Comparison of ENCODE assay signal across 8 cellular contexts in the genomic region with DNA sequence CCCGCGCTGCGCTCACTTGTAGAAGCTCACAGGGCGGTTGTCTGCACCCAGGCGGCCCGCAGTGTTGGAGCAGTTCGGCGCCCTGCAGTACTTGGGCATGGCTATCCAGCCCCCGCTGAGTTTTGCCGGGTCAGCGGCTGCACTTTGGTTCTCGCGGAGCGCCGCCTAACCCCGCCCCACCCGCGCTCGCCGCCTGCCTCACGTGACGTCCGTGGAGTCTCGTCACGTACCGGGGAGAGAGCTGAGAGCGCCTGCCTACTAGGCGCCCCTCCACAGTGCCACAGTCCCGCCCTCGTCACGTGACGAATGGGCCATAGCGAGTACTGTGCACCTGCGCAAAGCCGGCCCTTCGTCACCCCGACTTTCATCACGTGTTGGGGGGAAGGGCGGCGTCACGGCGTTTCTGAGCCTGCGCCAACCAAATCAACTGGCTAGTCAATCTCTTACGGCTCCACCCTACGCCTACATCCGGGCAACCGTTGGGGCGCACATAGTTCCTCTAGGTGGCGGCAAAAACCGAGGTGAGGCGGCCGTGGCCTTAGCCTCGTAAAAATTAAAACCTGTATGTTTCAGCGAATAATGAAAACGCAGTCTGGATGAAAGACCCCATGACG. TPM values are rescaled to one million over a fixed set of nuclear protein-coding genes. Genes with fewer than 3 reads are reported as not detected.
DNase-seq lines count a peak whose midpoint lies in the region; ATAC-seq and TF ChIP-seq lines count a peak whose summit lies in the region.

Gene THAP8 (minus strand): TSS at position 167 of the 614 bp plus-strand sequence. CDS start 68 bp downstream, at position 99.

- H3K4me1 Mint-ChIP-seq in WTC11 = peaks cover 30% of the 10 kb centered on the region

- peaks cover 6 to 34% (median 21%) of the 10 kb centered on the region in 6 donors for H3K4me1 ChIP-seq in spleen

- H3K27me3 Mint-ChIP-seq in WTC11 (ENCODE audit: low read depth) = no peaks in the 10 kb centered on the region

- H3K9me3 Mint-ChIP-seq in WTC11 = no peaks in the 10 kb centered on the region

- TF ChIP-seq CTCF in WTC11 (IDR thresholded peaks at IDR 0.05) = no peak
- TF ChIP-seq CTCF in spleen (IDR thresholded peaks at IDR 0.05 in 8 of 11, conservative IDR thresholded peaks at IDR 0.05 in 3 of 11) = peak; percentile 35 to 83 (median 77)

- peaks cover 0 to 11% (median 0%) of the 10 kb centered on the region in 6 donors for H3K36me3 ChIP-seq in spleen

- DNase-seq in AG08396 (ENCODE audit: low spot score) (peak; percentile 99), NCI-H2227 (lab: John Stamatoyannopoulos, UW; ENCODE audit: unreplicated experiment) (peak; percentile 100), WTC11 (ENCODE audit: low spot score) (peak; percentile 98), caudate nucleus (lab: John Stamatoyannopoulos, UW) (peak; percentile 88 to 100 (median 99)), inferior parietal cortex (ENCODE audit: extremely low spot score) (peak; percentile 99), spleen (peak; percentile 100)

- H3K36me3 Mint-ChIP-seq in WTC11 = peaks cover 10% of the 10 kb centered on the region

- peak within 1 kb of the TSS; percentile 60 to 87 (median 78) for H3K4me3 ChIP-seq in spleen

- no peaks in the 10 kb centered on the region for H3K27me3 ChIP-seq in spleen (replicated peaks in 1 of 7)

- TF ChIP-seq POLR2A in spleen (IDR thresholded peaks at IDR 0.05) = peak in 2 of 3 donors; percentile 31 to 50

- intact Hi-C loops in spleen (cut with DNase I; ENCODE audit: low total_unique reads) = loop anchor here (10.0 kb wide), 1 partner anchor 61 kb away; the partner anchor contains the start of genes OVOL3, POLR2I and TBCB

- H3K4me3 Mint-ChIP-seq in WTC11 = peak within 1 kb of the TSS; percentile 91

- H3K27ac ChIP-seq in caudate nucleus (ENCODE audit: low read depth, low read length) = peak within 1 kb of the TSS; percentile 99
- H3K27ac ChIP-seq in spleen = peak within 1 kb of the TSS; percentile 94 to 99 (median 98)

- CTCF ChIA-PET in WTC11 (lab: Charles Lee) = interaction anchor here (0.6 to 1.6 kb wide), 13 partner anchors 12 to 309 kb away, joined by 3 to 11 read pairs (median 4); partner anchors contain the start of genes ALKBH6, HSPB6, LIN37 and PSENEN

- ATAC-seq in GM18907 (IDR thresholded peaks at IDR 0.05; ENCODE audit: unreplicated experiment) (peak; percentile 85), HG03159 (IDR thresholded peaks at IDR 0.05; ENCODE audit: unreplicated experiment) (peak; percentile 81), WTC11 (peak; percentile 80)

- 0 to 1% (median 0%) methylated on average over 30 to 56 of the region's 56 CpGs for WGBS in spleen, 5 donors

- no peaks in the 10 kb centered on the region for H3K9me3 ChIP-seq in spleen

- H3K27ac Mint-ChIP-seq in WTC11 = peak within 1 kb of the TSS; percentile 98

- POLR2A ChIA-PET in WTC11 (lab: Charles Lee) = interaction anchor here (0.5 to 1.7 kb wide), 9 partner anchors 12 to 1079 kb away, joined by 3 to 18 read pairs (median 4); partner anchors contain the start of genes ALKBH6, POLR2I, SYNE4 and TBCB

TF ChIP-seq in WTC11, 78 proteins besides CTCF, POLR2A, EP300 and RAD21 (continues in another document):
- TF ChIP-seq, protein P1, sequence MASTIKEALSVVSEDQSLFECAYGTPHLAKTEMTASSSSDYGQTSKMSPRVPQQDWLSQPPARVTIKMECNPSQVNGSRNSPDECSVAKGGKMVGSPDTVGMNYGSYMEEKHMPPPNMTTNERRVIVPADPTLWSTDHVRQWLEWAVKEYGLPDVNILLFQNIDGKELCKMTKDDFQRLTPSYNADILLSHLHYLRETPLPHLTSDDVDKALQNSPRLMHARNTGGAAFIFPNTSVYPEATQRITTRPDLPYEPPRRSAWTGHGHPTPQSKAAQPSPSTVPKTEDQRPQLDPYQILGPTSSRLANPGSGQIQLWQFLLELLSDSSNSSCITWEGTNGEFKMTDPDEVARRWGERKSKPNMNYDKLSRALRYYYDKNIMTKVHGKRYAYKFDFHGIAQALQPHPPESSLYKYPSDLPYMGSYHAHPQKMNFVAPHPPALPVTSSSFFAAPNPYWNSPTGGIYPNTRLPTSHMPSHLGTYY (CRISPR knock-in tag; IDR thresholded peaks at IDR 0.05) = no peak
- TF ChIP-seq, protein P2, sequence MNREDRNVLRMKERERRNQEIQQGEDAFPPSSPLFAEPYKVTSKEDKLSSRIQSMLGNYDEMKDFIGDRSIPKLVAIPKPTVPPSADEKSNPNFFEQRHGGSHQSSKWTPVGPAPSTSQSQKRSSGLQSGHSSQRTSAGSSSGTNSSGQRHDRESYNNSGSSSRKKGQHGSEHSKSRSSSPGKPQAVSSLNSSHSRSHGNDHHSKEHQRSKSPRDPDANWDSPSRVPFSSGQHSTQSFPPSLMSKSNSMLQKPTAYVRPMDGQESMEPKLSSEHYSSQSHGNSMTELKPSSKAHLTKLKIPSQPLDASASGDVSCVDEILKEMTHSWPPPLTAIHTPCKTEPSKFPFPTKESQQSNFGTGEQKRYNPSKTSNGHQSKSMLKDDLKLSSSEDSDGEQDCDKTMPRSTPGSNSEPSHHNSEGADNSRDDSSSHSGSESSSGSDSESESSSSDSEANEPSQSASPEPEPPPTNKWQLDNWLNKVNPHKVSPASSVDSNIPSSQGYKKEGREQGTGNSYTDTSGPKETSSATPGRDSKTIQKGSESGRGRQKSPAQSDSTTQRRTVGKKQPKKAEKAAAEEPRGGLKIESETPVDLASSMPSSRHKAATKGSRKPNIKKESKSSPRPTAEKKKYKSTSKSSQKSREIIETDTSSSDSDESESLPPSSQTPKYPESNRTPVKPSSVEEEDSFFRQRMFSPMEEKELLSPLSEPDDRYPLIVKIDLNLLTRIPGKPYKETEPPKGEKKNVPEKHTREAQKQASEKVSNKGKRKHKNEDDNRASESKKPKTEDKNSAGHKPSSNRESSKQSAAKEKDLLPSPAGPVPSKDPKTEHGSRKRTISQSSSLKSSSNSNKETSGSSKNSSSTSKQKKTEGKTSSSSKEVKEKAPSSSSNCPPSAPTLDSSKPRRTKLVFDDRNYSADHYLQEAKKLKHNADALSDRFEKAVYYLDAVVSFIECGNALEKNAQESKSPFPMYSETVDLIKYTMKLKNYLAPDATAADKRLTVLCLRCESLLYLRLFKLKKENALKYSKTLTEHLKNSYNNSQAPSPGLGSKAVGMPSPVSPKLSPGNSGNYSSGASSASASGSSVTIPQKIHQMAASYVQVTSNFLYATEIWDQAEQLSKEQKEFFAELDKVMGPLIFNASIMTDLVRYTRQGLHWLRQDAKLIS (CRISPR knock-in tag; IDR thresholded peaks at IDR 0.05; ENCODE audit: borderline replicate concordance) = 0 out of 2 replicates have a peak, but pooled peaks have one; percentile 55
- TF ChIP-seq ETV6 (CRISPR knock-in tag; IDR thresholded peaks at IDR 0.05) (peak; percentile 97), CREB1 (CRISPR knock-in tag; IDR thresholded peaks at IDR 0.05) (0 out of 2 replicates have a peak, but pooled peaks have one; percentile 57), ZNF416 (CRISPR knock-in tag; IDR thresholded peaks at IDR 0.05) (no peak), SP1 (CRISPR knock-in tag; conservative IDR thresholded peaks at IDR 0.05) (peak; percentile 64; the same call in 1 of the 2 replicates), ZNF425 (CRISPR knock-in tag; conservative IDR thresholded peaks at IDR 0.05) (no peak)
- TF ChIP-seq, protein P3, sequence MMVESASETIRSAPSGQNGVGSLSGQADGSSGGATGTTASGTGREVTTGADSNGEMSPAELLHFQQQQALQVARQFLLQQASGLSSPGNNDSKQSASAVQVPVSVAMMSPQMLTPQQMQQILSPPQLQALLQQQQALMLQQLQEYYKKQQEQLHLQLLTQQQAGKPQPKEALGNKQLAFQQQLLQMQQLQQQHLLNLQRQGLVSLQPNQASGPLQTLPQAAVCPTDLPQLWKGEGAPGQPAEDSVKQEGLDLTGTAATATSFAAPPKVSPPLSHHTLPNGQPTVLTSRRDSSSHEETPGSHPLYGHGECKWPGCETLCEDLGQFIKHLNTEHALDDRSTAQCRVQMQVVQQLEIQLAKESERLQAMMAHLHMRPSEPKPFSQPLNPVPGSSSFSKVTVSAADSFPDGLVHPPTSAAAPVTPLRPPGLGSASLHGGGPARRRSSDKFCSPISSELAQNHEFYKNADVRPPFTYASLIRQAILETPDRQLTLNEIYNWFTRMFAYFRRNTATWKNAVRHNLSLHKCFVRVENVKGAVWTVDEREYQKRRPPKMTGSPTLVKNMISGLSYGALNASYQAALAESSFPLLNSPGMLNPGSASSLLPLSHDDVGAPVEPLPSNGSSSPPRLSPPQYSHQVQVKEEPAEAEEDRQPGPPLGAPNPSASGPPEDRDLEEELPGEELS (CRISPR knock-in tag; IDR thresholded peaks at IDR 0.05) = peak; percentile 92

RNA-seq across cellular contexts. Expression of gene THAP8, which starts in this region (rescaled TPM):
- total RNA-seq in WTC11 (2021) = 6.6 to 10.7 TPM (median 6.9 TPM) in 3 replicates
- total RNA-seq in spleen = 1 to 10 TPM; 3.5 to 7.9 (median 5.1) TPM
- polyA plus RNA-seq in spleen = 1 to 10 TPM; 2.4 to 7.1 (median 4.4) TPM

Comparison
In these comparisons a context has a peak if more than half of its experiments do, and no peak if none do; other contexts are left out.
1. Peak in every context shown above with its lines: DNase-seq, ATAC-seq, H3K4me3 ChIP-seq and H3K27ac ChIP-seq.